In genomic region chr12:113206802-113207201, GRCh38 we compare ENCODE assay signal across 1 cellular context.
TF ChIP-seq lines count a peak whose summit lies in the region.

No MANE protein-coding gene starts in this region.

TF ChIP-seq in HepG2, 621 proteins besides CTCF, POLR2A, EP300 and RAD21:
- TF ChIP-seq, protein P1, sequence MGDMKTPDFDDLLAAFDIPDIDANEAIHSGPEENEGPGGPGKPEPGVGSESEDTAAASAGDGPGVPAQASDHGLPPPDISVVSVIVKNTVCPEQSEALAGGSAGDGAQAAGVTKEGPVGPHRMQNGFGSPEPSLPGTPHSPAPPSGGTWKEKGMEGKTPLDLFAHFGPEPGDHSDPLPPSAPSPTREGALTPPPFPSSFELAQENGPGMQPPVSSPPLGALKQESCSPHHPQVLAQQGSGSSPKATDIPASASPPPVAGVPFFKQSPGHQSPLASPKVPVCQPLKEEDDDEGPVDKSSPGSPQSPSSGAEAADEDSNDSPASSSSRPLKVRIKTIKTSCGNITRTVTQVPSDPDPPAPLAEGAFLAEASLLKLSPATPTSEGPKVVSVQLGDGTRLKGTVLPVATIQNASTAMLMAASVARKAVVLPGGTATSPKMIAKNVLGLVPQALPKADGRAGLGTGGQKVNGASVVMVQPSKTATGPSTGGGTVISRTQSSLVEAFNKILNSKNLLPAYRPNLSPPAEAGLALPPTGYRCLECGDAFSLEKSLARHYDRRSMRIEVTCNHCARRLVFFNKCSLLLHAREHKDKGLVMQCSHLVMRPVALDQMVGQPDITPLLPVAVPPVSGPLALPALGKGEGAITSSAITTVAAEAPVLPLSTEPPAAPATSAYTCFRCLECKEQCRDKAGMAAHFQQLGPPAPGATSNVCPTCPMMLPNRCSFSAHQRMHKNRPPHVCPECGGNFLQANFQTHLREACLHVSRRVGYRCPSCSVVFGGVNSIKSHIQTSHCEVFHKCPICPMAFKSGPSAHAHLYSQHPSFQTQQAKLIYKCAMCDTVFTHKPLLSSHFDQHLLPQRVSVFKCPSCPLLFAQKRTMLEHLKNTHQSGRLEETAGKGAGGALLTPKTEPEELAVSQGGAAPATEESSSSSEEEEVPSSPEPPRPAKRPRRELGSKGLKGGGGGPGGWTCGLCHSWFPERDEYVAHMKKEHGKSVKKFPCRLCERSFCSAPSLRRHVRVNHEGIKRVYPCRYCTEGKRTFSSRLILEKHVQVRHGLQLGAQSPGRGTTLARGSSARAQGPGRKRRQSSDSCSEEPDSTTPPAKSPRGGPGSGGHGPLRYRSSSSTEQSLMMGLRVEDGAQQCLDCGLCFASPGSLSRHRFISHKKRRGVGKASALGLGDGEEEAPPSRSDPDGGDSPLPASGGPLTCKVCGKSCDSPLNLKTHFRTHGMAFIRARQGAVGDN (CRISPR knock-in tag; IDR thresholded peaks at IDR 0.05), result peak; percentile 13; the same call in 1 of the 2 replicates
- TF ChIP-seq ZNF770 (CRISPR knock-in tag; IDR thresholded peaks at IDR 0.05), result peak; percentile 56; the same call in 1 of the 2 replicates
- 0 out of 2 replicates have a peak, but pooled peaks have one; percentile 64 for TF ChIP-seq ZNF121 (CRISPR knock-in tag; IDR thresholded peaks at IDR 0.05)
